ENCODE assay signal across 11 cellular contexts in genomic region chr18:9627642-9628041, GRCh38. TPM values are rescaled to one million over a fixed set of nuclear protein-coding genes. Genes with fewer than 3 reads are reported as not detected.
A peak's percentile ranks its signal among the peaks of the same experiment; 100 is the strongest.
DNase-seq lines count a peak whose midpoint lies in the region; ATAC-seq, FAIRE-seq and TF ChIP-seq lines count a peak whose summit lies in the region.
"Had no signal": no experiment of that assay in that cellular context is flagged by ENCODE, and none has a peak within 500 bp of the region (broad histone marks: within the 10 kb centered on the region; RNA-seq: fewer than 3 reads in every experiment).

No MANE protein-coding gene starts in this region.

- H3K4me2 ChIP-seq in A549 (peak overlapping the region; percentile 22; the same call in 2 of the 3 replicates), K562 (ENCODE audit: insufficient read depth, low read length) (no peak overlapping the region)

- H3K9ac ChIP-seq in K562 (ENCODE audit: insufficient read depth in 1 of 2, low read depth in 2 of 2, low read length in 2 of 2), result no peak overlapping the region

- TF ChIP-seq RAD21 in A549 (conservative IDR thresholded peaks at IDR 0.05 in 1 of 2, IDR thresholded peaks at IDR 0.05 in 1 of 2) (no peak), K562 (CRISPR knock-in tag; conservative IDR thresholded peaks at IDR 0.05 in 1 of 2, IDR thresholded peaks at IDR 0.05 in 1 of 2) (no peak)

- H3K36me3 Mint-ChIP-seq in glutamatergic neuron (ENCODE audit: unreplicated experiment), result no peaks in the 10 kb centered on the region
- no peaks in the 10 kb centered on the region for H3K36me3 Mint-ChIP-seq in activated CD8-positive, alpha-beta T cell treated with anti-CD3 and anti-CD28 coated beads, Interleukin-2, amount 10 ng/mL, durations not matched to agents 7 days and 5 days (ENCODE audit: low read depth)

- FAIRE-seq in A549 (lab: Jason Lieb, UNC) (no peak), K562 (lab: Jason Lieb, UNC) (no peak)

- H3K27me3 Mint-ChIP-seq in glutamatergic neuron (ENCODE audit: unreplicated experiment), result peaks cover 5% of the 10 kb centered on the region
- H3K27me3 Mint-ChIP-seq in activated CD8-positive, alpha-beta T cell treated with anti-CD3 and anti-CD28 coated beads, Interleukin-2, amount 10 ng/mL, durations not matched to agents 7 days and 5 days (ENCODE audit: low read depth), result peaks cover 17% of the 10 kb centered on the region

- no peak for TF ChIP-seq CTCF in A549 (IDR thresholded peaks at IDR 0.05)
- no peak for TF ChIP-seq CTCF in K562 (IDR thresholded peaks at IDR 0.05 in 2 of 3, conservative IDR thresholded peaks at IDR 0.05 in 1 of 3; ENCODE audit: insufficient read depth in 2 of 3, low read depth in 1 of 3, low read length in 3 of 3)
- TF ChIP-seq CTCF in glutamatergic neuron (IDR thresholded peaks at IDR 0.05; ENCODE audit: partially characterized antibody, unreplicated experiment), result no peak

- H4K20me1 ChIP-seq in K562 (replicated peaks; ENCODE audit: control insufficient read depth, insufficient read depth, low read length), result no peaks in the 10 kb centered on the region

- TF ChIP-seq EP300 in A549 (IDR thresholded peaks at IDR 0.05), result no peak
- no peak for TF ChIP-seq EP300 in K562 (IDR thresholded peaks at IDR 0.05; ENCODE audit: low read length)

- in situ Hi-C loops in K562 (cut with MboI), result no loop called here

- CTCF ChIA-PET in A549 (lab: Yijun Ruan, JAX) (interaction anchor here (1.0 to 1.8 kb wide), 2 partner anchors 46 to 52 kb away, joined by 3 to 4 read pairs; no protein-coding TSS in a partner anchor), K562 (lab: Yijun Ruan, JAX; ENCODE audit: low intra/inter-chr PET ratio) (no interaction called here)
- CTCF ChIA-PET in activated CD8-positive, alpha-beta T cell treated with anti-CD3 and anti-CD28 coated beads, Interleukin-2, amount 10 ng/mL, durations not matched to agents 7 days and 5 days (lab: Charles Lee), result no interaction called here

- no TSS peak for BruUV-seq in K562 (replicated peaks; lab: Mats Ljungman, UMichigan)

- H3K9me1 ChIP-seq in K562 (ENCODE audit: control insufficient read depth, insufficient read depth, low read length), result no peaks in the 10 kb centered on the region

- peaks cover 2% of the 10 kb centered on the region for H3K9me3 Mint-ChIP-seq in glutamatergic neuron (ENCODE audit: unreplicated experiment)
- no peaks in the 10 kb centered on the region for H3K9me3 Mint-ChIP-seq in activated CD8-positive, alpha-beta T cell treated with anti-CD3 and anti-CD28 coated beads, Interleukin-2, amount 10 ng/mL, durations not matched to agents 7 days and 5 days (ENCODE audit: insufficient read depth)
- H3K9me3 Mint-ChIP-seq: activated T-cell treated with anti-CD3 and anti-CD28 coated beads, Interleukin-2, amount 50 U/mL, for 4 hours had no signal

- peak overlapping the region; percentile 42 for H3K27ac Mint-ChIP-seq in glutamatergic neuron (ENCODE audit: unreplicated experiment)
- no peak overlapping the region for H3K27ac Mint-ChIP-seq in activated CD8-positive, alpha-beta T cell treated with anti-CD3 and anti-CD28 coated beads, Interleukin-2, amount 10 ng/mL, durations not matched to agents 7 days and 5 days
- H3K27ac Mint-ChIP-seq: activated CD4-positive, alpha-beta T cell treated with anti-CD3 and anti-CD28 coated beads for 36 hours had no signal

- intact Hi-C loops in K562 (cut with micrococcal nuclease), result no loop called here

- H3K9me3 ChIP-seq in A549, result no peaks in the 10 kb centered on the region
- H3K9me3 ChIP-seq in K562 (replicated peaks; ENCODE audit: control insufficient read depth, insufficient read depth, low read depth, low read length), result no peaks in the 10 kb centered on the region

- ATAC-seq in A549 (peak; percentile 61 to 77), K562 (peak; percentile 71)
- ATAC-seq in activated CD8-positive, alpha-beta T cell treated with anti-CD3 and anti-CD28 coated beads, Interleukin-2, amount 10 ng/mL, durations not matched to agents 7 days and 5 days, result no peak
- ATAC-seq: activated CD4-positive, alpha-beta T cell treated with anti-CD3 and anti-CD28 coated beads for 36 hours; activated T-cell treated with anti-CD3 and anti-CD28 coated beads, Interleukin-2, amount 50 U/mL, for 4 hours had no signal

- H3K4me1 ChIP-seq in A549 (peaks cover 31% of the 10 kb centered on the region), K562 (replicated peaks in 1 of 2; ENCODE audit: control insufficient read depth in 2 of 2, insufficient read depth in 2 of 2, low read length in 2 of 2) (peaks cover 2 to 3% of the 10 kb centered on the region in 2 experiments; a peak in 2 of 5 replicates)

- POLR2A ChIA-PET in A549 (lab: Yijun Ruan, JAX), result no interaction called here
- POLR2A ChIA-PET in K562 (lab: Yijun Ruan, JAX), result interaction anchor here (0.7 to 4.3 kb wide), 7 partner anchors 9 to 322 kb away, joined by 3 to 21 read pairs (median 5); no protein-coding TSS in a partner anchor
- POLR2A ChIA-PET in activated CD8-positive, alpha-beta T cell treated with anti-CD3 and anti-CD28 coated beads, Interleukin-2, amount 10 ng/mL, durations not matched to agents 7 days and 5 days (lab: Charles Lee), result no interaction called here

- TF ChIP-seq POLR2A in A549 (IDR thresholded peaks at IDR 0.05; ENCODE audit: low read length) (no peak), K562 (conservative IDR thresholded peaks at IDR 0.05) (no peak)

- H3K79me2 ChIP-seq in K562 (ENCODE audit: control insufficient read depth, insufficient read depth, low read length), result no peaks in the 10 kb centered on the region

- no peaks in the 10 kb centered on the region for H3K4me1 Mint-ChIP-seq in glutamatergic neuron (ENCODE audit: low read depth, unreplicated experiment)
- no peaks in the 10 kb centered on the region for H3K4me1 Mint-ChIP-seq in activated CD8-positive, alpha-beta T cell treated with anti-CD3 and anti-CD28 coated beads, Interleukin-2, amount 10 ng/mL, durations not matched to agents 7 days and 5 days (ENCODE audit: low read depth)
- H3K4me1 Mint-ChIP-seq: activated CD4-positive, alpha-beta T cell treated with anti-CD3 and anti-CD28 coated beads for 36 hours had no signal

- peak overlapping the region; percentile 74 for H2AFZ ChIP-seq in K562 (ENCODE audit: low read depth, low read length)

- H3K36me3 ChIP-seq in K562 (ENCODE audit: control insufficient read depth, insufficient read depth, low read length), result no peaks in the 10 kb centered on the region

- H3K4me3 Mint-ChIP-seq in glutamatergic neuron (ENCODE audit: unreplicated experiment), result no peak overlapping the region
- no peak overlapping the region for H3K4me3 Mint-ChIP-seq in activated CD8-positive, alpha-beta T cell treated with anti-CD3 and anti-CD28 coated beads, Interleukin-2, amount 10 ng/mL, durations not matched to agents 7 days and 5 days
- H3K4me3 Mint-ChIP-seq: activated CD4-positive, alpha-beta T cell treated with anti-CD3 and anti-CD28 coated beads for 36 hours; activated T-cell treated with anti-CD3 and anti-CD28 coated beads, Interleukin-2, amount 50 U/mL, for 4 hours had no signal

- DNase-seq in A549 (ENCODE audit: low read depth in 1 of 2, low spot score in 1 of 2) (no peak), HPDE6-E6E7 (ENCODE audit: extremely low spot score) (peak; percentile 25), K562 (ENCODE audit: extremely low read depth in 1 of 4, low spot score in 3 of 4) (peak in 1 of 4 experiments; percentile 30), glutamatergic neuron (no peak), LoVo (ENCODE audit: low spot score) (no peak), RKO (ENCODE audit: low spot score) (no peak)
- no peak for DNase-seq in activated T-cell treated with anti-CD3 and anti-CD28 coated beads, Interleukin-2, amount 50 U/mL, for 48 hours
- DNase-seq in activated CD8-positive, alpha-beta T cell treated with anti-CD3 and anti-CD28 coated beads, Interleukin-2, amount 10 ng/mL, durations not matched to agents 7 days and 5 days, result no peak
- DNase-seq: activated CD4-positive, alpha-beta T cell treated with anti-CD3 and anti-CD28 coated beads for 36 hours; activated T-cell treated with anti-CD3 and anti-CD28 coated beads, Interleukin-2, amount 50 U/mL, for 4 hours; aorta had no signal

- WGBS in A549 (ENCODE audit: missing lambda C conversion rate), result 40% methylated on average over 3 of the region's 3 CpGs
- WGBS in K562 (ENCODE audit: insufficient coverage, low coverage, missing lambda C conversion rate), result 13% methylated on average over 3 of the region's 3 CpGs

- H3K27me3 ChIP-seq in K562 (ENCODE audit: control insufficient read depth in 2 of 2, insufficient read depth in 2 of 2, low read length in 2 of 2), result no peaks in the 10 kb centered on the region

- H3K4me3 ChIP-seq in A549, result no peak overlapping the region
- H3K4me3 ChIP-seq in K562, result no peak overlapping the region

- H3K27ac ChIP-seq in A549, result peak overlapping the region; percentile 6 to 51; a peak in 3 of 6 replicates
- no peak overlapping the region for H3K27ac ChIP-seq in K562 (ENCODE audit: extremely low read depth, low read depth, low read length)

RNA-seq across cellular contexts. Expression of gene PPP4R1, which starts 13.3 kb away (rescaled TPM):
- polyA plus RNA-seq in A549 (2011; rRNA removed) (94.5 and 97.3 TPM in 2 replicates), A549 (2017; fragmentation: RNase III; extraction: RNeasy Plus Mini Kit Qiagen cat#74134 plus additional on column Dnase treatment) (40.1 to 46.1 TPM (median 41.5 TPM) in 3 replicates), K562 (2011; rRNA removed) (131 and 136 TPM in 2 replicates), K562 (2014; fragmentation: Illumina TruSeq; extraction: Trizol) (55.4 and 84.5 TPM in 2 replicates), K562 (2014; fragmentation: Nextera tagmentation; extraction: Ambion mirVana) (10 to 100 TPM; 23.5 to 35.1 TPM), K562 (2014; rRNA removed) (56.0 and 57.5 TPM in 2 replicates)
- 50.8 and 63.9 TPM in 2 replicates for polyA plus RNA-seq in A549 (2012; cell fraction: cytosol; rRNA removed)
- polyA plus RNA-seq in A549 (2012; cell fraction: nucleus; rRNA removed), result 65.6 and 112 TPM in 2 replicates
- 159 and 172 TPM in 2 replicates for polyA minus RNA-seq in A549 (2011; rRNA and poly(A)+ RNA removed)
- 227 and 404 TPM in 2 replicates for total RNA-seq in K562 (2011; cell fraction: chromatin; rRNA removed; ENCODE audit: low replicate concordance)
- 86.1 and 111 TPM in 2 replicates for total RNA-seq in K562 (2011; cell fraction: nucleolus; rRNA removed)
- total RNA-seq in K562 (2011; cell fraction: nucleoplasm; rRNA removed), result 148 and 198 TPM in 2 replicates
- total RNA-seq in K562 (2014; rRNA removed) (95.7 and 100 TPM in 2 replicates), K562 (2014; rRNA removed; fragmentation: Illumina TruSeq; extraction: Trizol) (77.5 and 91.2 TPM in 2 replicates), K562 (2015; rRNA removed; fragmentation: Illumina TruSeq; extraction: Trizol) (86.4 and 92.5 TPM in 2 replicates), K562 (2021) (83.2 and 95.5 TPM in 2 replicates), glutamatergic neuron (ENCODE audit: unreplicated experiment) (136 TPM)
- 91.1 and 105 TPM in 2 replicates for polyA plus RNA-seq in K562 (2011; cell fraction: cytosol; rRNA removed)
- 191 and 198 TPM in 2 replicates for polyA plus RNA-seq in K562 (2011; cell fraction: nucleus; rRNA removed)
- 46.2 and 49.6 TPM in 2 replicates for polyA plus RNA-seq in K562 (2012)
- polyA minus RNA-seq in K562 (2011; rRNA and poly(A)+ RNA removed), result 277 and 310 TPM in 2 replicates
- 99.1 and 116 TPM in 2 replicates for polyA minus RNA-seq in K562 (2011; cell fraction: cytosol; rRNA and poly(A)+ RNA removed)
- 93.0 and 173 TPM in 2 replicates for polyA minus RNA-seq in K562 (2011; cell fraction: nucleus; rRNA and poly(A)+ RNA removed)
- total RNA-seq in activated CD8-positive, alpha-beta T cell treated with anti-CD3 and anti-CD28 coated beads, Interleukin-2, amount 10 ng/mL, durations not matched to agents 7 days and 5 days, result 10 to 100 TPM; 42.2 to 42.9 TPM
